1 cellular context compared by ENCODE assay signal in genomic region chr7:150448789-150449147, GRCh38.
TF ChIP-seq lines count a peak whose summit lies in the region.

No MANE protein-coding gene starts in this region.

TF ChIP-seq in H1, 55 proteins besides CTCF, POLR2A, EP300 and RAD21 (continued from another document):
- 0 out of 2 replicates have a peak, but pooled peaks have one; percentile 25 for TF ChIP-seq CHD2 (IDR thresholded peaks at IDR 0.05; ENCODE audit: low read length)
- TF ChIP-seq BACH1 (IDR thresholded peaks at IDR 0.05; ENCODE audit: low read length) = peak; percentile 83
- no peak for TF ChIP-seq GTF2F1 (IDR thresholded peaks at IDR 0.05; ENCODE audit: borderline replicate concordance, low read depth, low read length)
- 0 out of 2 replicates have a peak, but pooled peaks have one; percentile 24 for TF ChIP-seq CREB1 (IDR thresholded peaks at IDR 0.05)
